Comparison of ENCODE assay signal across 19 cellular contexts in the genomic region with DNA sequence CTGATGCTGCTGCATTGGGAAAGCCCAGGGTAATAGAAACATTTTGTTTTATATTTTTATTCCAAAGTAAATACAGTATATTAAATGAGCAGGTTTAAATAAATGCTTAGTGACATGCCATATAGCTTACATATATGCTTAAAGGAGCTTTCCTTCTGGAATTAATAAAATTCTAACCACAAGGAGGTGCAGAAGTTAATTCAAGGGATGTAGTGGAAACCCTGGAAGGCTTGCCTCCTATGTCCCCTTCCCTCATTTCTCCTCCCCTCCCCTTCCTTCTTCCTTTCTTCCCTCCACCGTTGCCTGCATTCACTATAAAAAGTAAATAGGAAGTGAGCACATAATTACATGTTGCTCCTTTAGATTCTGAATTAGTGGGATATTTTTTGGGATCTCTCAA.
"Had no signal": no experiment of that assay in that cellular context is flagged by ENCODE, and none has a peak within 500 bp of the region (broad histone marks: within the 10 kb centered on the region; RNA-seq: fewer than 3 reads in every experiment).

No MANE protein-coding gene starts in this region.

- H3K36me3 Mint-ChIP-seq: activated naive CD8-positive, alpha-beta T cell; T-cell had no signal

- H3K9me3 Mint-ChIP-seq: activated CD4-positive, alpha-beta memory T cell treated with anti-CD3 and anti-CD28 coated beads, Interleukin-2, amount 10 ng/mL, durations not matched to agents 7 days and 5 days; activated naive CD4-positive, alpha-beta T cell treated with anti-CD3 and anti-CD28 coated beads for 36 hours; activated T-helper 17 cell treated with anti-CD3 and anti-CD28 coated beads, Interleukin-2, amount 50 U/mL, for 72 hours; T-cell had no signal

- H3K4me3 ChIP-seq: cardiac muscle cell, PC-9 had no signal

- H3K4me1 Mint-ChIP-seq: activated T-helper 17 cell treated with anti-CD3 and anti-CD28 coated beads, Interleukin-2, amount 50 U/mL, for 72 hours had no signal

- H3K4me2 ChIP-seq: PC-9 had no signal

- H3K27me3 ChIP-seq: brain microvascular endothelial cell, cardiac muscle cell had no signal

- H3K27ac ChIP-seq: brain microvascular endothelial cell, cardiac muscle cell, PC-9, VCaP had no signal

- H3K36me3 ChIP-seq: brain microvascular endothelial cell, cardiac muscle cell had no signal

- H2AFZ ChIP-seq: PC-9 had no signal

- H3K27ac Mint-ChIP-seq: activated CD4-positive, alpha-beta memory T cell treated with anti-CD3 and anti-CD28 coated beads, Interleukin-2, amount 10 ng/mL, durations not matched to agents 7 days and 5 days; activated CD4-positive, alpha-beta T cell treated with anti-CD3 and anti-CD28 coated beads for 36 hours; activated naive CD4-positive, alpha-beta T cell treated with anti-CD3 and anti-CD28 coated beads for 36 hours; activated naive CD8-positive, alpha-beta T cell; activated T-helper 17 cell treated with anti-CD3 and anti-CD28 coated beads, Interleukin-2, amount 50 U/mL, for 72 hours; T-cell had no signal

- H3K27me3 Mint-ChIP-seq: activated CD4-positive, alpha-beta memory T cell treated with anti-CD3 and anti-CD28 coated beads, Interleukin-2, amount 10 ng/mL, durations not matched to agents 7 days and 5 days; activated CD4-positive, alpha-beta T cell treated with anti-CD3 and anti-CD28 coated beads for 36 hours; activated naive CD8-positive, alpha-beta T cell; activated T-helper 17 cell treated with anti-CD3 and anti-CD28 coated beads, Interleukin-2, amount 50 U/mL, for 72 hours; T-cell had no signal

- DNase-seq: activated CD4-positive, alpha-beta memory T cell treated with anti-CD3 and anti-CD28 coated beads, Interleukin-2, amount 10 ng/mL, durations not matched to agents 7 days and 5 days; activated CD4-positive, alpha-beta T cell treated with anti-CD3 and anti-CD28 coated beads for 36 hours; activated CD4-positive, alpha-beta T cell treated with anti-CD3 and anti-CD28 coated beads, Interleukin-2, amount 50 U/mL, for 1 hour; activated gamma-delta T cell; activated T-cell treated with anti-CD3 and anti-CD28 coated beads for 4 hours; activated T-cell treated with anti-CD3 and anti-CD28 coated beads, Interleukin-2, amount 50 U/mL, for 48 hours; cerebellar nuclear complex; NCI-H1417 treated with DMSO at 0.1 percent for 48 hours; NCI-H187; NCI-H510A; NCI-H526 treated with DMSO at 0.1 percent for 48 hours had no signal

- H3K4me3 Mint-ChIP-seq: activated CD4-positive, alpha-beta memory T cell treated with anti-CD3 and anti-CD28 coated beads, Interleukin-2, amount 10 ng/mL, durations not matched to agents 7 days and 5 days; activated CD4-positive, alpha-beta T cell treated with anti-CD3 and anti-CD28 coated beads for 36 hours; activated naive CD4-positive, alpha-beta T cell treated with anti-CD3 and anti-CD28 coated beads for 36 hours; activated naive CD8-positive, alpha-beta T cell; activated T-helper 17 cell treated with anti-CD3 and anti-CD28 coated beads, Interleukin-2, amount 50 U/mL, for 72 hours; T-cell had no signal
